8 cellular contexts compared by ENCODE assay signal in the genomic region with DNA sequence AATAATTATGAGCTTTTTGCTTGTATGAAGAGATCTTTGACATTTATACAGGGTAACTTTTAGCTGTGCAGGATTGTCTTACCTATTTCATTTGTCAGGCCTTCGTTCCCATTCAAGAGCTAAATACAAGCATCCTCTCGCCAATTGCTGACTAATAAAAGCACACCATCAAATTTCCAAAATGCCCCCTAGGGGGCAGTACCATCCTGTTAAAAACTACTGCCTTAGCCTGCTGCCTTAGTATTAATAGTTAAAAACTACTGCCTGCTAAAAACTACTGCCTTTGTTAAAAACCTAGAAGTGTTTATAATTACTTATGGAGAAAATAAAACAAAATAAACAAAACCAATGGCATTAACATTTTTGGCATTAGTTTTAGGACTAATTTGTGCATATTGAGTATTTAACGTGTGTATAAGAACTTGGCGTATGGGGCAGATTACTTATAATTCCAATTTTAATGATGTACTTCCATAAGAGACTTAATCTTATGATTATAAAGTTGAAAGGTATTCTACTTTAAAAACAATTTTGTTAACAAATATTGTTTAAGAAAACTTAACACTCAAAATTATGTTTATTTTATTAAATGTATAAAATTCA. TPM values are rescaled to one million over a fixed set of nuclear protein-coding genes. Genes with fewer than 3 reads are reported as not detected.
A peak's percentile ranks its signal among the peaks of the same experiment; 100 is the strongest.
DNase-seq lines count a peak whose midpoint lies in the region; ATAC-seq and TF ChIP-seq lines count a peak whose summit lies in the region.

No MANE protein-coding gene starts in this region.

- H3K27me3 ChIP-seq in brain microvascular endothelial cell (replicated peaks): no peaks in the 10 kb centered on the region

- ATAC-seq in GM18517 (IDR thresholded peaks at IDR 0.05; ENCODE audit: unreplicated experiment) (peak; percentile 60), T-cell (replicated peaks in 1 of 4) (peak in 1 of 4 experiments; percentile 42), GM19035 (IDR thresholded peaks at IDR 0.05; ENCODE audit: unreplicated experiment) (no peak)

- POLR2A ChIA-PET in T-cell (lab: Charles Lee): no interaction called here

- H3K4me3 ChIP-seq in AG10803 (ENCODE audit: low read length): no peak overlapping the region
- H3K4me3 ChIP-seq in brain microvascular endothelial cell (ENCODE audit: low read depth, low read length): no peak overlapping the region

- H3K27me3 Mint-ChIP-seq in T-cell: peaks cover 10 to 11% of the 10 kb centered on the region in 2 donors

- TF ChIP-seq CTCF in AG10803 (conservative IDR thresholded peaks at IDR 0.05; ENCODE audit: low read length) (peak; percentile 84), brain microvascular endothelial cell (IDR thresholded peaks at IDR 0.05; ENCODE audit: low read depth, low read length, missing control alignments) (peak; percentile 77)

- no peak overlapping the region for H3K27ac ChIP-seq in brain microvascular endothelial cell

- DNase-seq in AG10803 (ENCODE audit: low read depth) (peak; percentile 68), NCI-H1436 (lab: John Stamatoyannopoulos, UW) (peak; percentile 67), T-cell (peak in 31 of 34 experiments; percentile 11 to 66 (median 45)), brain microvascular endothelial cell (peak; percentile 64), kidney glomerular epithelial cell (lab: John Stamatoyannopoulos, UW) (peak; percentile 72)
- peak; percentile 40 for DNase-seq in stimulated activated CD8-positive, alpha-beta memory T cell treated with anti-CD3 and anti-CD28 coated beads, Interleukin-12 subunit alpha, Interleukin-12 subunit beta, amount 100 ng/mL, for 1 hour (ENCODE audit: low read depth)

- H3K27ac Mint-ChIP-seq in T-cell: no peak overlapping the region

- in situ Hi-C loops in brain microvascular endothelial cell (cut with HindIII; ENCODE audit: low pct_ligation_motif_present, low sequenced_read_pairs): no loop called here

- CTCF ChIA-PET in T-cell (lab: Charles Lee): interaction anchor here (0.6 to 4.6 kb wide), 32 partner anchors 9 to 800 kb away, joined by 3 to 53 read pairs (median 5); partner anchors contain the start of genes DDX24 (in 1 of the 2), IFI27L1 (in 1 of the 2), OTUB2 (in 1 of the 2) and PPP4R4 (in 1 of the 2)

- no peaks in the 10 kb centered on the region for H3K36me3 Mint-ChIP-seq in T-cell

- H3K4me3 Mint-ChIP-seq in T-cell: no peak overlapping the region

- peaks cover 0 to 10% (median 0%) of the 10 kb centered on the region in 3 donors for H3K9me3 Mint-ChIP-seq in T-cell

- H3K36me3 ChIP-seq in brain microvascular endothelial cell (replicated peaks): no peaks in the 10 kb centered on the region

- H3K4me1 Mint-ChIP-seq in T-cell: peaks cover 20 to 23% (median 22%) of the 10 kb centered on the region in 3 donors

RNA-seq across cellular contexts. Expression of gene IFI27L2, which starts 3.0 kb away (rescaled TPM):
- total RNA-seq in T-cell: 10 to 100 TPM; 18.2 to 37.4 (median 27.7) TPM

RNA-seq across cellular contexts. Expression of gene IFI27, which starts 21.9 kb away (rescaled TPM):
- total RNA-seq in T-cell: 1 to 10 TPM; 1.6 to 6.1 (median 1.8) TPM

RNA-seq across cellular contexts. Expression of gene PPP4R4, which starts 41.7 kb away (rescaled TPM):
- total RNA-seq in T-cell: 1 to 10 TPM in 3 of 5 donors, under 1 TPM in 2; 0.41 to 2.5 (median 1.3) TPM

RNA-seq across cellular contexts. Expression of gene IFI27L1, which starts 51.3 kb away (rescaled TPM):
- 10 to 100 TPM in 3 of 5 donors, 1 to 10 TPM in 2; 7.1 to 10.4 (median 10.0) TPM for total RNA-seq in T-cell

RNA-seq across cellular contexts. Expression of gene DDX24, which starts 51.4 kb away (rescaled TPM):
- 100 to 1,000 TPM; 258 to 448 (median 265) TPM for total RNA-seq in T-cell
